ENCODE assay signal across 20 cellular contexts in genomic region chr19:790971-791604, GRCh38. TPM values are rescaled to one million over a fixed set of nuclear protein-coding genes. Genes with fewer than 3 reads are reported as not detected.
A peak's percentile ranks its signal among the peaks of the same experiment; 100 is the strongest.
DNase-seq lines count a peak whose midpoint lies in the region; ATAC-seq and TF ChIP-seq lines count a peak whose summit lies in the region.
"Had no signal": no experiment of that assay in that cellular context is flagged by ENCODE, and none has a peak within 500 bp of the region (broad histone marks: within the 10 kb centered on the region; RNA-seq: fewer than 3 reads in every experiment).

No MANE protein-coding gene starts in this region.

- H3K4ac ChIP-seq in neuronal stem cell (ENCODE audit: low read length): no peak overlapping the region

- H3K27me3 Mint-ChIP-seq in chondrocyte (ENCODE audit: low read depth): no peaks in the 10 kb centered on the region

- H3K9me3 ChIP-seq in HUES6 (ENCODE audit: control insufficient read depth, insufficient read depth, low read depth, low read length): no peaks in the 10 kb centered on the region
- H3K9me3 ChIP-seq in neuronal stem cell (replicated peaks in 1 of 2; ENCODE audit: control insufficient read depth in 2 of 2, insufficient read depth in 1 of 2, low read depth in 1 of 2, low read length in 2 of 2): no peaks in the 10 kb centered on the region
- H3K9me3 ChIP-seq in psoas muscle: no peaks in the 10 kb centered on the region
- H3K9me3 ChIP-seq: body of pancreas, esophagus muscularis mucosa, SJSA1 had no signal

- H3K36me3 ChIP-seq in HUES6 (ENCODE audit: control insufficient read depth, insufficient read depth, low read length): no peaks in the 10 kb centered on the region
- H3K36me3 ChIP-seq in neuronal stem cell (replicated peaks in 1 of 2; ENCODE audit: control insufficient read depth in 2 of 2, insufficient read depth in 2 of 2, low read length in 2 of 2): no peaks in the 10 kb centered on the region
- no peaks in the 10 kb centered on the region for H3K36me3 ChIP-seq in psoas muscle (ENCODE audit: insufficient read depth in 1 of 2, low read depth in 1 of 2)
- H3K36me3 ChIP-seq: esophagus muscularis mucosa had no signal

- H3K18ac ChIP-seq in neuronal stem cell (ENCODE audit: low read length): no peak overlapping the region

- no CpG with 5 or more reads among the region's 26 CpGs for WGBS in neuronal stem cell (ENCODE audit: extremely low coverage in 2 of 2, insufficient read length in 2 of 2, insufficient replicate concordance in 1 of 2), 2 donors
- WGBS in psoas muscle, 3 donors: 66 to 75% (median 72%) methylated on average over 26 of the region's 26 CpGs

- peak overlapping the region; percentile 71 for H2BK15ac ChIP-seq in neuronal stem cell (ENCODE audit: low read length)

- no peak overlapping the region for H4K91ac ChIP-seq in neuronal stem cell (ENCODE audit: low read depth, low read length, poor library complexity)

- H2BK5ac ChIP-seq in neuronal stem cell (ENCODE audit: low read length): no peak overlapping the region

- no peaks in the 10 kb centered on the region for H3K36me3 Mint-ChIP-seq in chondrocyte (ENCODE audit: low read depth)
- H3K36me3 Mint-ChIP-seq: activated naive CD4-positive, alpha-beta T cell treated with anti-CD3 and anti-CD28 coated beads, Interleukin-2, amount 10 ng/mL, durations not matched to agents 7 days and 5 days had no signal

- peak overlapping the region; percentile 52 for H3K23ac ChIP-seq in neuronal stem cell (ENCODE audit: low read depth, low read length, poor library complexity)

- H3K14ac ChIP-seq in neuronal stem cell (ENCODE audit: low read length): peak overlapping the region; percentile 89

- H2AFZ ChIP-seq in neuronal stem cell (ENCODE audit: low read length): no peak overlapping the region

- intact Hi-C loops in psoas muscle (cut with DNase I): no loop called here

- no peak overlapping the region for H3K4me3 Mint-ChIP-seq in chondrocyte (ENCODE audit: unreplicated experiment)
- H3K4me3 Mint-ChIP-seq: activated naive CD4-positive, alpha-beta T cell treated with anti-CD3 and anti-CD28 coated beads, Interleukin-2, amount 10 ng/mL, durations not matched to agents 7 days and 5 days had no signal

- peak overlapping the region; percentile 48 for H4K8ac ChIP-seq in neuronal stem cell (ENCODE audit: low read depth, low read length)

- DNase-seq in chondrocyte (ENCODE audit: low spot score): no peak
- DNase-seq in neuronal stem cell (ENCODE audit: low spot score): no peak
- no peak for DNase-seq in foreskin melanocyte
- DNase-seq in psoas muscle: no peak
- DNase-seq: activated CD4-positive, alpha-beta T cell treated with anti-CD3 and anti-CD28 coated beads for 48 hours; activated naive CD4-positive, alpha-beta T cell treated with anti-CD3 and anti-CD28 coated beads, Interleukin-2, amount 10 ng/mL, durations not matched to agents 7 days and 5 days; activated T-cell treated with anti-CD3 and anti-CD28 coated beads for 4 hours; body of pancreas; GDM1; kidney glomerular epithelial cell; NCI-H1436 treated with DMSO at 0.1 percent for 48 hours; NCI-H2227 treated with DMSO at 0.1 percent for 48 hours; posterior cingulate gyrus; stimulated activated naive CD8-positive, alpha-beta T cell treated with anti-CD3 and anti-CD28 coated beads, Interleukin-15, Interleukin-2, amounts not matched to agents 100 U/mL and 50 U/mL, for 24 hours had no signal

- no peak overlapping the region for H2BK12ac ChIP-seq in neuronal stem cell (ENCODE audit: low read length)

- H3K4me3 ChIP-seq in HUES6 (ENCODE audit: low read depth, low read length) (no peak overlapping the region), neuronal stem cell (ENCODE audit: low read length in 2 of 2) (no peak overlapping the region), psoas muscle (no peak overlapping the region)
- H3K4me3 ChIP-seq: body of pancreas, esophagus muscularis mucosa, SJSA1 had no signal

- peak overlapping the region; percentile 27 for H3K27ac Mint-ChIP-seq in chondrocyte (ENCODE audit: unreplicated experiment)
- H3K27ac Mint-ChIP-seq: activated naive CD4-positive, alpha-beta T cell treated with anti-CD3 and anti-CD28 coated beads, Interleukin-2, amount 10 ng/mL, durations not matched to agents 7 days and 5 days had no signal

- H3K4me1 ChIP-seq in HUES6 (ENCODE audit: control insufficient read depth, insufficient read depth, low read length) (peaks cover 37% of the 10 kb centered on the region), neuronal stem cell (ENCODE audit: control insufficient read depth in 2 of 2, insufficient read depth in 1 of 2, low read depth in 1 of 2, low read length in 2 of 2) (peaks cover 13 to 16% of the 10 kb centered on the region in 2 donors), psoas muscle (peaks cover 10% of the 10 kb centered on the region)

- no peak overlapping the region; the same call in 1 of the 2 replicates for H3K27ac ChIP-seq in HUES6 (ENCODE audit: low read depth, low read length)
- H3K27ac ChIP-seq in neuronal stem cell (replicated peaks; ENCODE audit: low read length): no peak overlapping the region
- H3K27ac ChIP-seq in psoas muscle: no peak overlapping the region

- no peaks in the 10 kb centered on the region for H3K79me1 ChIP-seq in neuronal stem cell (ENCODE audit: low read depth, low read length)

- H2BK120ac ChIP-seq in neuronal stem cell (ENCODE audit: low read depth, low read length): no peak overlapping the region

- no peak for ATAC-seq in HG03457 (IDR thresholded peaks at IDR 0.05; ENCODE audit: unreplicated experiment)
- no peak for ATAC-seq in psoas muscle
- ATAC-seq: body of pancreas; stimulated activated naive CD8-positive, alpha-beta T cell treated with anti-CD3 and anti-CD28 coated beads, Interleukin-15, Interleukin-2, amounts not matched to agents 100 U/mL and 50 U/mL, for 24 hours had no signal

- peak overlapping the region; percentile 39 for H3K9ac ChIP-seq in HUES6 (ENCODE audit: low read length)
- no peak overlapping the region for H3K9ac ChIP-seq in neuronal stem cell (ENCODE audit: low read depth, low read length, poor library complexity)

- no peak overlapping the region for H3K4me2 ChIP-seq in neuronal stem cell (ENCODE audit: insufficient read depth, low read length, poor library complexity, severe bottlenecking)

- H2AK5ac ChIP-seq in neuronal stem cell (ENCODE audit: low read depth, low read length): peak overlapping the region; percentile 89

- no peak for TF ChIP-seq CTCF in chondrocyte (IDR thresholded peaks at IDR 0.05)
- no peak for TF ChIP-seq CTCF in psoas muscle (IDR thresholded peaks at IDR 0.05)

- H3K9me3 Mint-ChIP-seq in chondrocyte (ENCODE audit: low read depth): no peaks in the 10 kb centered on the region
- H3K9me3 Mint-ChIP-seq: activated naive CD4-positive, alpha-beta T cell treated with anti-CD3 and anti-CD28 coated beads, Interleukin-2, amount 10 ng/mL, durations not matched to agents 7 days and 5 days had no signal

- peaks cover 22% of the 10 kb centered on the region for H3K4me1 Mint-ChIP-seq in chondrocyte (ENCODE audit: low read depth)

- H3K27me3 ChIP-seq in HUES6 (ENCODE audit: control insufficient read depth, insufficient read depth, low read length) (no peaks in the 10 kb centered on the region), neuronal stem cell (ENCODE audit: control insufficient read depth in 3 of 3, insufficient read depth in 3 of 3, low read depth in 1 of 3, low read length in 3 of 3) (no peaks in the 10 kb centered on the region), psoas muscle (ENCODE audit: insufficient read depth in 3 of 3, low read length in 2 of 3) (no peaks in the 10 kb centered on the region)
- H3K27me3 ChIP-seq: body of pancreas, esophagus muscularis mucosa, SJSA1 had no signal

RNA-seq across cellular contexts. Expression of gene PTBP1, which starts 6.2 kb away (rescaled TPM):
- total RNA-seq in chondrocyte (281 to 343 TPM (median 285 TPM) in 3 replicates), psoas muscle (10 to 100 TPM; 36.5 to 69.4 (median 60.8) TPM)
- 412 TPM for polyA plus RNA-seq in neuronal stem cell (2013, experiment 1 of 2)
- 415 TPM for polyA plus RNA-seq in neuronal stem cell (2013, experiment 2 of 2)
- polyA plus RNA-seq in psoas muscle: 10 to 100 TPM; 24.2 to 36.3 (median 25.1) TPM

RNA-seq across cellular contexts. Expression of gene PLPPR3, which starts 30.7 kb away (rescaled TPM):
- total RNA-seq in chondrocyte (5.4 to 6.8 TPM (median 6.0 TPM) in 3 replicates), psoas muscle (not detected)
- polyA plus RNA-seq in neuronal stem cell (2013, experiment 1 of 2): 56.3 TPM
- polyA plus RNA-seq in neuronal stem cell (2013, experiment 2 of 2): 54.0 TPM
- not detected for polyA plus RNA-seq in psoas muscle
- total RNA-seq: body of pancreas, esophagus muscularis mucosa, HT-29 had no signal

RNA-seq across cellular contexts. Expression of gene AZU1, which starts 36.5 kb away (rescaled TPM):
- total RNA-seq in chondrocyte (0.37 to 0.51 TPM in 2 of 3 replicates, not detected in the other), psoas muscle (under 1 TPM in 1 of 4 donors, not detected in 3; 0.69 TPM)
- 1.2 TPM for polyA plus RNA-seq in neuronal stem cell (2013, experiment 1 of 2)
- polyA plus RNA-seq in neuronal stem cell (2013, experiment 2 of 2): 1.3 TPM
- not detected for polyA plus RNA-seq in psoas muscle
- total RNA-seq: dermis microvascular lymphatic vessel endothelial cell, HT-29, SJSA1 had no signal

RNA-seq across cellular contexts. Expression of gene MISP, which starts 40.2 kb away (rescaled TPM):
- total RNA-seq in chondrocyte: 1.5 to 2.2 TPM (median 1.6 TPM) in 3 replicates
- 0.11 TPM for polyA plus RNA-seq in neuronal stem cell (2013, experiment 1 of 2)
- 0.07 TPM for polyA plus RNA-seq in neuronal stem cell (2013, experiment 2 of 2)
- under 1 TPM in 1 of 4 donors, not detected in 3; 0.08 TPM for total RNA-seq in psoas muscle
- under 1 TPM in 2 of 3 donors, not detected in 1; 0.09 to 0.13 TPM for polyA plus RNA-seq in psoas muscle
- total RNA-seq: dermis microvascular lymphatic vessel endothelial cell had no signal

RNA-seq across cellular contexts. Expression of gene PRTN3, which starts 49.7 kb away (rescaled TPM):
- total RNA-seq in chondrocyte (not detected in 3 replicates), psoas muscle (under 1 TPM in 2 of 4 donors, not detected in 2; 0.22 to 0.34 TPM)
- 1.9 TPM for polyA plus RNA-seq in neuronal stem cell (2013, experiment 1 of 2)
- 1.9 TPM for polyA plus RNA-seq in neuronal stem cell (2013, experiment 2 of 2)
- under 1 TPM in 2 of 3 donors, not detected in 1; 0.04 to 0.05 TPM for polyA plus RNA-seq in psoas muscle
- total RNA-seq: dermis microvascular lymphatic vessel endothelial cell, HT-29, SJSA1 had no signal
